Comparison of ENCODE assay signal across 8 cellular contexts in genomic region chr6:25223421-25224052, GRCh38. TPM values are rescaled to one million over a fixed set of nuclear protein-coding genes. Genes with fewer than 3 reads are reported as not detected.
DNase-seq lines count a peak whose midpoint lies in the region; ATAC-seq and TF ChIP-seq lines count a peak whose summit lies in the region.

No MANE protein-coding gene starts in this region.

- peaks cover 9% of the 10 kb centered on the region for H3F3A ChIP-seq in smooth muscle cell (ENCODE audit: low read depth)

- H3K4me3 ChIP-seq in ascending aorta (peak overlapping the region; percentile 38 to 54), smooth muscle cell (peak overlapping the region; percentile 33)

- H3K36me3 ChIP-seq in ascending aorta (no peaks in the 10 kb centered on the region), smooth muscle cell (ENCODE audit: low read depth) (no peaks in the 10 kb centered on the region)

- H3K4me1 ChIP-seq in ascending aorta (no peaks in the 10 kb centered on the region), smooth muscle cell (ENCODE audit: low read depth) (peaks cover 4% of the 10 kb centered on the region)

- H3K27ac ChIP-seq in ascending aorta: no peak overlapping the region
- no peak overlapping the region for H3K27ac ChIP-seq in smooth muscle cell (ENCODE audit: low read depth)

- H3K4me2 ChIP-seq in smooth muscle cell: peak overlapping the region; percentile 78

- H2AFZ ChIP-seq in smooth muscle cell (ENCODE audit: low read depth): peak overlapping the region; percentile 73

- DNase-seq in A172 (ENCODE audit: low spot score) (peak; percentile 57), NCI-H1694 treated with DMSO at 0.1 percent for 48 hours (lab: John Stamatoyannopoulos, UW) (peak; percentile 68), T-helper 22 cell (ENCODE audit: low read depth) (peak; percentile 2), ascending aorta (ENCODE audit: low spot score in 2 of 2) (peak in 1 of 2 donors; percentile 76), hypothalamus (lab: John Stamatoyannopoulos, UW) (peak in 29 of 51 donors; percentile 0 to 66 (median 19)), smooth muscle cell (lab: John Stamatoyannopoulos, UW; ENCODE audit: unreplicated experiment) (no peak)

- H3K27me3 ChIP-seq in ascending aorta (no peaks in the 10 kb centered on the region), smooth muscle cell (ENCODE audit: low read depth) (no peaks in the 10 kb centered on the region)

- no peaks in the 10 kb centered on the region for H3K79me2 ChIP-seq in smooth muscle cell (ENCODE audit: low read depth)

- H3K9ac ChIP-seq in smooth muscle cell (ENCODE audit: low read depth): no peak overlapping the region

- 25% methylated on average over 4 of the region's 4 CpGs for WGBS in smooth muscle cell (ENCODE audit: low lambda C conversion rate)

- intact Hi-C loops in ascending aorta (cut with DNase I): loop anchor here (1.0 to 2.0 kb wide), 4 partner anchors 56 to 495 kb away; partner anchors contain the start of gene CARMIL1

- no peaks in the 10 kb centered on the region for H4K20me1 ChIP-seq in smooth muscle cell (ENCODE audit: low read depth)

- TF ChIP-seq CTCF in ascending aorta (IDR thresholded peaks at IDR 0.05): peak; percentile 79 to 92 (median 81)
- peak; percentile 95 for TF ChIP-seq CTCF in smooth muscle cell (IDR thresholded peaks at IDR 0.05; ENCODE audit: borderline replicate concordance, insufficient read depth, poor library complexity, severe bottlenecking)

- peak; percentile 63 for ATAC-seq in GM18868 (IDR thresholded peaks at IDR 0.05; ENCODE audit: unreplicated experiment)
- no peak for ATAC-seq in HG02642 (IDR thresholded peaks at IDR 0.05; ENCODE audit: poor library complexity, unreplicated experiment)

- no peaks in the 10 kb centered on the region for H3K9me3 ChIP-seq in ascending aorta
- H3K9me3 ChIP-seq in smooth muscle cell (replicated peaks; ENCODE audit: low read depth): no peaks in the 10 kb centered on the region

RNA-seq across cellular contexts. Expression of gene CARMIL1, which starts 55.6 kb away (rescaled TPM):
- 11.6 and 12.4 TPM in 2 replicates for total RNA-seq in A172 (2014; rRNA removed; shearing (Covaris generic))
- total RNA-seq in ascending aorta: 16.1 TPM
- 24.1 and 31.1 TPM in 2 replicates for total RNA-seq in smooth muscle cell
- polyA plus RNA-seq in smooth muscle cell: 5.7 and 7.6 TPM in 2 replicates
